In the genomic region with DNA sequence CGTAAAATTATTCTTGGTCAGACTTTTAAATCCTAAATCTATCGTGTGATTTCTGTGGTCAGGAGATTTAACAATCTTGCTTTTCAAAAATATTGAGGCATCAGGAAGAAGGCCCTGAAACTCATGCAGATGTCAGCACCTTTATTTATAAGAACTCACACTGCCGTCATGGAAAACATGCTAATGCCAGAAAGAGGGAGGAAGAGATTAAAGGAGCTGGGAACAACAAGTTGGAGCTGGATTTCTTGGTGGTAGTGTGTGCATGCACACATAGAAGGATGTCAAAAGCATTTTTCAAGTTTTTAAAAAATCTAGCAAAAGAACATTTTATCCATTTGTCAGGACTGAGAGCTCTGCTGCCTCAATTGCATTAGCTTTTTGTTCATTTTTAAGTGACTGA, we compare ENCODE assay signal across 30 cellular contexts.
"Had no signal": no experiment of that assay in that cellular context is flagged by ENCODE, and none has a peak within 500 bp of the region (broad histone marks: within the 10 kb centered on the region; RNA-seq: fewer than 3 reads in every experiment).

No MANE protein-coding gene starts in this region.

- H3K4me3 Mint-ChIP-seq: naive thymus-derived CD8-positive, alpha-beta T cell; natural killer cell treated with Interleukin-12 subunit alpha and Interleukin-12 subunit beta and Interleukin-15 and Interleukin-18, amount 100 ng/mL, for 72 hours; nephron progenitor cell; neural crest cell; stimulated activated effector memory CD8-positive, alpha-beta T cell treated with anti-CD3 and anti-CD28 coated beads, Interleukin-12 subunit alpha, Interleukin-12 subunit beta, amount 100 ng/mL, for 72 hours; stimulated activated naive B cell treated with anti-CD40 and anti-IgM and Interleukin-4, amounts not matched to agents 10 μg/mL and 1 μg/mL and 100 μg/mL, for 72 hours; stimulated activated naive CD8-positive, alpha-beta T cell treated with anti-CD3 and anti-CD28 coated beads, Interleukin-15, Interleukin-2, amounts not matched to agents 100 ng/mL and 50 ng/mL, for 24 hours had no signal

- H3K4me3 ChIP-seq: ovary, psoas muscle, right lobe of liver, skin epidermis, smooth muscle cell, spleen, stomach, thoracic aorta, thyroid gland, tibial nerve, upper lobe of left lung, vagina had no signal

- H3K36me3 ChIP-seq: ovary, right lobe of liver, spleen, stomach, thoracic aorta, thyroid gland, tibial nerve, upper lobe of left lung, vagina had no signal

- H3K9ac ChIP-seq: parathyroid adenoma had no signal

- H3K27me3 Mint-ChIP-seq: natural killer cell treated with Interleukin-12 subunit alpha and Interleukin-12 subunit beta and Interleukin-15 and Interleukin-18, amount 100 ng/mL, for 72 hours; progenitor cell of endocrine pancreas; stimulated activated naive B cell treated with anti-CD40 and anti-IgM and Interleukin-4, amounts not matched to agents 10 μg/mL and 1 μg/mL and 100 μg/mL, for 72 hours; stimulated activated naive CD8-positive, alpha-beta T cell treated with anti-CD3 and anti-CD28 coated beads, Interleukin-15, Interleukin-2, amounts not matched to agents 100 ng/mL and 50 ng/mL, for 24 hours had no signal

- H3K27ac ChIP-seq: ovary, parathyroid adenoma, psoas muscle, right lobe of liver, skin epidermis, spleen, stomach, thoracic aorta, thyroid gland, tibial nerve, upper lobe of left lung, vagina had no signal

- H3K4me1 ChIP-seq: parathyroid adenoma, psoas muscle, spleen, stomach, thyroid gland, upper lobe of left lung, vagina had no signal

- H2AFZ ChIP-seq: parathyroid adenoma had no signal

- H3K27me3 ChIP-seq: ovary, right lobe of liver, spleen, stomach, thyroid gland, tibial nerve, upper lobe of left lung, vagina had no signal

- H3K27ac Mint-ChIP-seq: naive thymus-derived CD8-positive, alpha-beta T cell; natural killer cell treated with Interleukin-12 subunit alpha and Interleukin-12 subunit beta and Interleukin-15 and Interleukin-18, amount 100 ng/mL, for 72 hours; nephron progenitor cell; progenitor cell of endocrine pancreas; stimulated activated effector memory CD8-positive, alpha-beta T cell treated with anti-CD3 and anti-CD28 coated beads, Interleukin-12 subunit alpha, Interleukin-12 subunit beta, amount 100 ng/mL, for 72 hours; stimulated activated naive B cell treated with anti-CD40 and anti-IgM and Interleukin-4, amounts not matched to agents 10 μg/mL and 1 μg/mL and 100 μg/mL, for 72 hours; stimulated activated naive CD8-positive, alpha-beta T cell treated with anti-CD3 and anti-CD28 coated beads, Interleukin-15, Interleukin-2, amounts not matched to agents 100 ng/mL and 50 ng/mL, for 24 hours had no signal

- H3K4me1 Mint-ChIP-seq: naive thymus-derived CD8-positive, alpha-beta T cell; stimulated activated effector memory CD8-positive, alpha-beta T cell treated with anti-CD3 and anti-CD28 coated beads, Interleukin-12 subunit alpha, Interleukin-12 subunit beta, amount 100 ng/mL, for 72 hours; stimulated activated naive B cell treated with anti-CD40 and anti-IgM and Interleukin-4, amounts not matched to agents 10 μg/mL and 1 μg/mL and 100 μg/mL, for 72 hours had no signal

- H3K79me2 ChIP-seq: parathyroid adenoma had no signal

- H3K9me3 ChIP-seq: ovary, psoas muscle, right lobe of liver, spleen, stomach, thoracic aorta, thyroid gland, tibial nerve, upper lobe of left lung, vagina had no signal

- H3K36me3 Mint-ChIP-seq: naive thymus-derived CD8-positive, alpha-beta T cell; natural killer cell treated with Interleukin-12 subunit alpha and Interleukin-12 subunit beta and Interleukin-15 and Interleukin-18, amount 100 ng/mL, for 72 hours; stimulated activated effector memory CD8-positive, alpha-beta T cell treated with anti-CD3 and anti-CD28 coated beads, Interleukin-12 subunit alpha, Interleukin-12 subunit beta, amount 100 ng/mL, for 72 hours; stimulated activated naive B cell treated with anti-CD40 and anti-IgM and Interleukin-4, amounts not matched to agents 10 μg/mL and 1 μg/mL and 100 μg/mL, for 72 hours had no signal

- H3K4me2 ChIP-seq: smooth muscle cell had no signal

- H3K9me3 Mint-ChIP-seq: nephron progenitor cell; stimulated activated naive CD8-positive, alpha-beta T cell treated with anti-CD3 and anti-CD28 coated beads, Interleukin-15, Interleukin-2, amounts not matched to agents 100 ng/mL and 50 ng/mL, for 24 hours had no signal

- DNase-seq: naive thymus-derived CD8-positive, alpha-beta T cell; nephron progenitor cell; occipital lobe; posterior cingulate gyrus; psoas muscle; right cardiac atrium; right lobe of liver; spleen; stimulated activated CD4-positive, alpha-beta T cell treated with anti-CD3 and anti-CD28 coated beads, Interleukin-12 subunit alpha, Interleukin-12 subunit beta, amount 100 ng/mL, for 4 hours; stimulated activated CD4-positive, alpha-beta T cell treated with anti-CD3 and anti-CD28 coated beads, Interleukin-2, amount 100 ng/mL, for 24 hours; stimulated activated CD4-positive, alpha-beta T cell treated with anti-CD3 and anti-CD28 coated beads, Interleukin-2, amount 100 ng/mL, for 48 hours; stimulated activated CD4-positive, alpha-beta T cell treated with anti-CD3 and anti-CD28 coated beads, Interleukin-4, amount 100 ng/mL, for 24 hours; stimulated activated naive B cell treated with anti-CD40 and anti-IgM and Interleukin-4, amounts not matched to agents 10 μg/mL and 1 μg/mL and 100 μg/mL, for 72 hours; stimulated activated naive CD4-positive, alpha-beta T cell treated with Interleukin-2 at 50 U/mL for 16 hours; stomach; thyroid gland; trophoblast cell; upper lobe of left lung had no signal
